Comparison of ENCODE assay signal across 8 cellular contexts in genomic region chr12:54415223-54415929, GRCh38. TPM values are rescaled to one million over a fixed set of nuclear protein-coding genes. Genes with fewer than 3 reads are reported as not detected.
A peak's percentile ranks its signal among the peaks of the same experiment; 100 is the strongest.
DNase-seq lines count a peak whose midpoint lies in the region; ATAC-seq and TF ChIP-seq lines count a peak whose summit lies in the region.

No MANE protein-coding gene starts in this region.

- H3K4me3 ChIP-seq in stomach = peak overlapping the region in 3 of 4 donors; percentile 76 to 83 (median 82)

- TF ChIP-seq POLR2A in stomach (IDR thresholded peaks at IDR 0.05) = no peak

- TF ChIP-seq EP300 in stomach (IDR thresholded peaks at IDR 0.05) = no peak

- intact Hi-C loops in stomach (cut with DNase I; ENCODE audit: low total_unique reads) = no loop called here

- CTCF ChIA-PET in T-cell (lab: Charles Lee) = interaction anchor here (0.6 to 5.3 kb wide), 14 partner anchors 10 to 115 kb away, joined by 3 to 40 read pairs (median 6); partner anchors contain the start of genes COPZ1 (in 1 of the 2), NCKAP1L (in 1 of the 2) and NFE2 (in 1 of the 2)

- peaks cover 43% of the 10 kb centered on the region for H3K4me1 ChIP-seq in foreskin keratinocyte
- peaks cover 66 to 97% (median 82%) of the 10 kb centered on the region in 4 donors for H3K4me1 ChIP-seq in stomach

- peaks cover 57% of the 10 kb centered on the region for H3K4me1 Mint-ChIP-seq in T-helper 1 cell treated with Interleukin-12 subunit alpha and Interleukin-12 subunit beta and Interleukin-4 antibody, amounts not matched to agents 30 μg/mL and 1 μg/mL, for 36 hours (ENCODE audit: low read depth)
- peaks cover 78 to 86% (median 80%) of the 10 kb centered on the region in 3 donors for H3K4me1 Mint-ChIP-seq in T-cell

- no peaks in the 10 kb centered on the region for H3K9me3 ChIP-seq in stomach

- H3K36me3 ChIP-seq in stomach = peaks cover 3 to 19% (median 12%) of the 10 kb centered on the region in 4 donors

- H3K27ac Mint-ChIP-seq in T-helper 1 cell treated with Interleukin-12 subunit alpha and Interleukin-12 subunit beta and Interleukin-4 antibody, amounts not matched to agents 30 μg/mL and 1 μg/mL, for 36 hours = peak overlapping the region; percentile 72
- H3K27ac Mint-ChIP-seq in T-cell = peak overlapping the region; percentile 97 to 98

- H3K4me3 Mint-ChIP-seq in T-helper 1 cell treated with Interleukin-12 subunit alpha and Interleukin-12 subunit beta and Interleukin-4 antibody, amounts not matched to agents 30 μg/mL and 1 μg/mL, for 36 hours = peak overlapping the region; percentile 7
- peak overlapping the region; percentile 39 to 97 (median 81) for H3K4me3 Mint-ChIP-seq in T-cell

- no peaks in the 10 kb centered on the region for H3K27me3 Mint-ChIP-seq in T-helper 1 cell treated with Interleukin-12 subunit alpha and Interleukin-12 subunit beta and Interleukin-4 antibody, amounts not matched to agents 30 μg/mL and 1 μg/mL, for 36 hours (ENCODE audit: low read depth)
- no peaks in the 10 kb centered on the region for H3K27me3 Mint-ChIP-seq in T-cell

- DNase-seq in T-helper 1 cell (no peak), T-cell (no peak), foreskin keratinocyte (no peak), stomach (no peak), GDM1 (lab: John Stamatoyannopoulos, UW) (no peak)

- peak; percentile 38 for TF ChIP-seq CTCF in foreskin keratinocyte (conservative IDR thresholded peaks at IDR 0.05)
- TF ChIP-seq CTCF in stomach (IDR thresholded peaks at IDR 0.05) = no peak

- 24 to 49% (median 28%) methylated on average over 4 of the region's 4 CpGs for WGBS in stomach, 5 donors

- H3K27me3 ChIP-seq in foreskin keratinocyte (no peaks in the 10 kb centered on the region), stomach (peaks cover 0 to 18% (median 11%) of the 10 kb centered on the region in 3 donors)

- H3K27ac ChIP-seq in foreskin keratinocyte = no peak overlapping the region
- H3K27ac ChIP-seq in stomach = peak overlapping the region; percentile 1 to 93 (median 80)

- peaks cover 8% of the 10 kb centered on the region for H3K36me3 Mint-ChIP-seq in T-helper 1 cell treated with Interleukin-12 subunit alpha and Interleukin-12 subunit beta and Interleukin-4 antibody, amounts not matched to agents 30 μg/mL and 1 μg/mL, for 36 hours (ENCODE audit: low read depth)
- H3K36me3 Mint-ChIP-seq in T-cell = peaks cover 10% of the 10 kb centered on the region

- no peaks in the 10 kb centered on the region for H3K9me3 Mint-ChIP-seq in T-helper 1 cell treated with Interleukin-12 subunit alpha and Interleukin-12 subunit beta and Interleukin-4 antibody, amounts not matched to agents 30 μg/mL and 1 μg/mL, for 36 hours
- no peaks in the 10 kb centered on the region for H3K9me3 Mint-ChIP-seq in T-cell

- ATAC-seq in T-cell (replicated peaks in 1 of 4) (peak in 1 of 4 experiments; percentile 23), foreskin keratinocyte (no peak), GM21576 (IDR thresholded peaks at IDR 0.05; ENCODE audit: unreplicated experiment) (no peak), GM21786 (IDR thresholded peaks at IDR 0.05; ENCODE audit: unreplicated experiment) (no peak)

- POLR2A ChIA-PET in T-cell (lab: Charles Lee) = interaction anchor here in 1 of 2 donors (1.3 kb wide), 1 partner anchor 18 kb away, joined by 3 read pairs; no protein-coding TSS in a partner anchor

RNA-seq across cellular contexts. Expression of gene ITGA5, which starts 3.7 kb away (rescaled TPM):
- total RNA-seq in T-cell (100 to 1,000 TPM in 3 of 5 donors, 10 to 100 TPM in 2; 58.6 to 183 (median 169) TPM), foreskin keratinocyte (111 and 175 TPM in 2 replicates), stomach (100 to 1,000 TPM in 2 of 5 donors, 10 to 100 TPM in 3; 53.7 to 182 (median 88.8) TPM)
- polyA plus RNA-seq in foreskin keratinocyte (77.3 and 104 TPM in 2 replicates), stomach (100 to 1,000 TPM in 1 of 3 donors, 10 to 100 TPM in 2; 29.3 to 102 (median 33.2) TPM)

RNA-seq across cellular contexts. Expression of gene ZNF385A, which starts 30.8 kb away (rescaled TPM):
- total RNA-seq in T-cell = 1 to 10 TPM in 4 of 5 donors, under 1 TPM in 1; 0.90 to 2.7 (median 1.2) TPM
- 29.8 and 31.9 TPM in 2 replicates for total RNA-seq in foreskin keratinocyte
- 77.1 and 81.3 TPM in 2 replicates for polyA plus RNA-seq in foreskin keratinocyte
- 10 to 100 TPM in 1 of 5 donors, 1 to 10 TPM in 4; 1.2 to 35.7 (median 2.6) TPM for total RNA-seq in stomach
- 10 to 100 TPM; 16.9 to 35.1 (median 17.6) TPM for polyA plus RNA-seq in stomach

RNA-seq across cellular contexts. Expression of gene GPR84, which starts 51.1 kb away (rescaled TPM):
- total RNA-seq in T-cell = not detected
- total RNA-seq in foreskin keratinocyte = 0.07 and 0.10 TPM in 2 replicates
- polyA plus RNA-seq in foreskin keratinocyte = 0.07 TPM in 2 replicates
- total RNA-seq in stomach = not detected
- 1 to 10 TPM in 1 of 3 donors, under 1 TPM in 2; 0.46 to 1.4 (median 0.50) TPM for polyA plus RNA-seq in stomach

RNA-seq across cellular contexts. Expression of gene GTSF1, which starts 58.0 kb away (rescaled TPM):
- total RNA-seq in T-cell (1 to 10 TPM; 2.5 to 7.3 (median 3.7) TPM), foreskin keratinocyte (not detected in 2 replicates), stomach (not detected)
- polyA plus RNA-seq in foreskin keratinocyte (not detected in 2 replicates), stomach (under 1 TPM in 2 of 3 donors, not detected in 1; 0.44 to 0.50 TPM)
